In the genomic region with DNA sequence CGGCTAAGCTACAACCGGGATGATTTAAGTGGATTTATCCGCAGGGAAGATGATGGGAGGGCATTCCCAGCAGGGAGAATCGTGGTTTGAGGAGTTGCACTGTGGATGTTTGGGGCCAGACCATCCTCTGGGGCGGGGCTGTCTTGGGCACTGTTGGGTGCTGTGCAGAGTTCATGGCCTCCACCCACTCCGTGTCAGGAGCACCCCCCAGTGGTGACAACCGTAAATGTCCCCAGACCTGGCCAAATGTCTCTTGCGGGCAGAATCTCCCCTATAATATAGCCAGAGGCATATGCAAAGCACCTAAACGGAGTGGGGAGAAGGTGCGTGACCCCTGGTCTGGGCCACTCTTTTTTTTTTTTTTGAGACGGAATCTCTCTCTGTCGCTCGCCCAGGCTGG, we compare ENCODE assay signal across 8 cellular contexts. TPM values are rescaled to one million over a fixed set of nuclear protein-coding genes. Genes with fewer than 3 reads are reported as not detected.
DNase-seq lines count a peak whose midpoint lies in the region; ATAC-seq and TF ChIP-seq lines count a peak whose summit lies in the region.

No MANE protein-coding gene starts in this region.

- peaks cover 12% of the 10 kb centered on the region; the same call in 1 of the 2 replicates for H3K79me2 ChIP-seq in OCI-LY3 (ENCODE audit: low read length)

- peaks cover 12% of the 10 kb centered on the region; the same call in 1 of the 2 replicates for H4K20me1 ChIP-seq in OCI-LY3 (ENCODE audit: insufficient read depth, low read length)

- no peaks in the 10 kb centered on the region for H3K4me1 Mint-ChIP-seq in activated T-helper 17 cell treated with anti-CD3 and anti-CD28 coated beads, Interleukin-2, amount 50 U/mL, for 72 hours

- H3K27me3 Mint-ChIP-seq in activated T-helper 17 cell treated with anti-CD3 and anti-CD28 coated beads, Interleukin-2, amount 50 U/mL, for 72 hours = no peaks in the 10 kb centered on the region

- no peak overlapping the region for H3K27ac Mint-ChIP-seq in activated T-helper 17 cell treated with anti-CD3 and anti-CD28 coated beads, Interleukin-2, amount 50 U/mL, for 72 hours

- H3K9me3 ChIP-seq in OCI-LY3 (ENCODE audit: insufficient read depth, low read length) (no peaks in the 10 kb centered on the region), heart right ventricle (no peaks in the 10 kb centered on the region)

- peak; percentile 27 for ATAC-seq in activated T-helper 17 cell treated with anti-CD3 and anti-CD28 coated beads, Interleukin-2, amount 50 U/mL, for 72 hours (replicated peaks)
- ATAC-seq in heart right ventricle = no peak
- ATAC-seq in GM21529 (IDR thresholded peaks at IDR 0.05; ENCODE audit: unreplicated experiment) = no peak
- ATAC-seq in HG03354 (IDR thresholded peaks at IDR 0.05; ENCODE audit: poor library complexity, severe bottlenecking, unreplicated experiment) = no peak

- 72 to 75% methylated on average over 13 of the region's 13 CpGs for WGBS in heart right ventricle, 2 donors

- H3K27ac ChIP-seq in OCI-LY3 (ENCODE audit: low read length) = no peak overlapping the region
- peak overlapping the region in 1 of 10 donors; percentile 28 for H3K27ac ChIP-seq in heart right ventricle

- no peak overlapping the region for H3K4me3 Mint-ChIP-seq in activated T-helper 17 cell treated with anti-CD3 and anti-CD28 coated beads, Interleukin-2, amount 50 U/mL, for 72 hours

- H3K4me2 ChIP-seq in OCI-LY3 (ENCODE audit: low read length) = no peak overlapping the region

- H3K36me3 Mint-ChIP-seq in activated T-helper 17 cell treated with anti-CD3 and anti-CD28 coated beads, Interleukin-2, amount 50 U/mL, for 72 hours (ENCODE audit: low read depth) = peaks cover 16% of the 10 kb centered on the region

- H2AFZ ChIP-seq in OCI-LY3 (ENCODE audit: low read depth, low read length) = no peak overlapping the region

- H3K4me1 ChIP-seq in OCI-LY3 (ENCODE audit: low read length) (peaks cover 5% of the 10 kb centered on the region), heart right ventricle (peaks cover 10 to 53% (median 26%) of the 10 kb centered on the region in 9 donors)

- H3K4me3 ChIP-seq in GM12864 (ENCODE audit: low read depth, low read length) (no peak overlapping the region), OCI-LY3 (ENCODE audit: low read length) (no peak overlapping the region), heart right ventricle (no peak overlapping the region)

- TF ChIP-seq CTCF in GM12864 (IDR thresholded peaks at IDR 0.05; ENCODE audit: low read depth, low read length, missing control alignments) (peak; percentile 75), OCI-LY3 (IDR thresholded peaks at IDR 0.05; ENCODE audit: low read depth, low read length) (peak; percentile 49), heart right ventricle (IDR thresholded peaks at IDR 0.05) (peak; percentile 17 to 61 (median 50))

- DNase-seq in GM12864 (ENCODE audit: low read depth) = no peak
- peak in 1 of 2 donors; percentile 57 for DNase-seq in heart right ventricle
- peak; percentile 32 to 46 for DNase-seq in stimulated activated CD4-positive, alpha-beta T cell treated with anti-CD3 and anti-CD28 coated beads, Interleukin-4, amount 100 ng/mL, for 4 hours
- DNase-seq in NCI-H146 treated with DMSO at 0.1 percent for 48 hours (lab: John Stamatoyannopoulos, UW; ENCODE audit: unreplicated experiment) = no peak

- no peaks in the 10 kb centered on the region for H3K27me3 ChIP-seq in OCI-LY3 (ENCODE audit: low read depth, low read length)
- no peaks in the 10 kb centered on the region for H3K27me3 ChIP-seq in heart right ventricle

- no peaks in the 10 kb centered on the region for H3K9me3 Mint-ChIP-seq in activated T-helper 17 cell treated with anti-CD3 and anti-CD28 coated beads, Interleukin-2, amount 50 U/mL, for 72 hours

- intact Hi-C loops in heart right ventricle (cut with DNase I) = no loop called here

- peaks cover 40% of the 10 kb centered on the region for H3K36me3 ChIP-seq in OCI-LY3 (replicated peaks; ENCODE audit: low read depth, low read length)
- peaks cover 0 to 84% (median 9%) of the 10 kb centered on the region in 9 donors for H3K36me3 ChIP-seq in heart right ventricle

- H3K9ac ChIP-seq in OCI-LY3 (ENCODE audit: low read length) = no peak overlapping the region

RNA-seq across cellular contexts. Expression of a gene that starts 40.2 kb away (rescaled TPM):
- total RNA-seq in activated T-helper 17 cell treated with anti-CD3 and anti-CD28 coated beads, Interleukin-2, amount 50 U/mL, for 72 hours = 1 to 10 TPM in 1 of 2 donors, not detected in 1; 1.6 TPM
- not detected for total RNA-seq in heart right ventricle
- polyA plus RNA-seq in heart right ventricle = not detected

RNA-seq across cellular contexts. Expression of a gene that starts 43.2 kb away (rescaled TPM):
- total RNA-seq in activated T-helper 17 cell treated with anti-CD3 and anti-CD28 coated beads, Interleukin-2, amount 50 U/mL, for 72 hours = not detected
- total RNA-seq in heart right ventricle = not detected
- not detected for polyA plus RNA-seq in heart right ventricle

Comparison
In these comparisons a context has a peak if more than half of its experiments do, and no peak if none do; other contexts are left out.
1. DNase-seq: peak in stimulated activated CD4-positive, alpha-beta T cell treated with anti-CD3 and anti-CD28 coated beads, Interleukin-4, amount 100 ng/mL, for 4 hours (2 of 2); none in GM12864 (single experiment) and NCI-H146 treated with DMSO at 0.1 percent for 48 hours (single experiment).
2. Peak in every context shown above with its lines, with median percentiles within 50 percentile points of each other: CTCF ChIP-seq.